In the genomic region with DNA sequence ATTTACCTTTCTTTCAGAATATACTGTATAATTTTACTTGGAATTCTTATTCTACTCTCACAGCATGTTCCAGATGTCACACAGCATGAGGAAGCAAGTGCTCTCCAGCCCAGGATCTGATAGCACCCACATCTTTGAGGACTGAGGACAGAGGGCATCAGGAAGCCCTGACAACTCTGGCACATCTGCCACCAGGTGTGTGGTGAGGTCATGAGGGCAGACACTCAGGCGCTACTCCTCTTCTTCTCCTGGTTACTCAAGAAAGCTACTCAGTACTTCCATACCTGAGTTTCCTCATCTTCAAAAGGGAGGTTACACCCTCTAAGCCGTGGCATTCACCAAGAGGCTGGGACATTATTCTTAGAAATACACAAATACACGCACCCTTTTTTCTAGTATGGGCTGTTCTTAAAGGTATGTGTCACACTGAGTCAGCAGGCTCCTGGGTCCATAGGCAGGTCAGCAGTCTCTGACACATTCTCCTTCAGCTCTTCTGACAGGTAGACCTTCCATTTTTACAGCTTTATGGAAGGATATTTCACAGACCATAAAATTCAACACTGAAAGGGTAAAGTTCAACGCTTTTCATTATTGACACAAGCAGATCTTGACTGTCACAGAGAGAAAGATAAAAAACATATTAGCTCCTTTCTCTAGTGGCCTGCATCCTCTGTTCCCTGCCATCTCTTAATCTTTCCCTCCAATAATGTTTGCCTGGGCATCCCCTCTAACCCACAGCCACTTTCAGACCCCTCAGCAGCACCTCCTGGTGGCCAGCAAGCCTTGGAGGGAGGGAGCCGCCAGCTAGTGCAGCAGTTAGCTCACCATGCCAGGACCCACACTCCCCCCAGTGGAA, we compare ENCODE assay signal across 8 cellular contexts.
DNase-seq lines count a peak whose midpoint lies in the region; ATAC-seq and TF ChIP-seq lines count a peak whose summit lies in the region.

No MANE protein-coding gene starts in this region.

- H3K4me3 ChIP-seq in NT2/D1 (ENCODE audit: insufficient read length, low read depth), result no peak overlapping the region
- H3K4me3 ChIP-seq in astrocyte of the spinal cord (ENCODE audit: low read depth, low read length), result no peak overlapping the region

- TF ChIP-seq CTCF in GM13976 (IDR thresholded peaks at IDR 0.05; ENCODE audit: borderline replicate concordance, control extremely low read depth, extremely low read depth, insufficient read depth, missing control alignments), result peak; percentile 5
- TF ChIP-seq CTCF in astrocyte of the spinal cord (IDR thresholded peaks at IDR 0.05; ENCODE audit: low read depth, low read length), result peak; percentile 94

- in situ Hi-C loops in GM13976 (cut with MboI; ENCODE audit: low sequenced_read_pairs, unreplicated experiment), result no loop called here
- in situ Hi-C loops in astrocyte of the spinal cord (cut with HindIII; ENCODE audit: low sequenced_read_pairs), result no loop called here

- peak; percentile 42 for DNase-seq in 8988T
- DNase-seq in GM13976 (ENCODE audit: low spot score), result no peak
- DNase-seq in NT2/D1 (ENCODE audit: low read depth, low spot score), result peak; percentile 74
- DNase-seq in astrocyte of the spinal cord (ENCODE audit: low read depth, low spot score), result peak; percentile 83
- DNase-seq in hepatic stellate cell (ENCODE audit: low spot score), result peak; percentile 76
- DNase-seq in stimulated activated CD4-positive, alpha-beta T cell treated with anti-CD3 and anti-CD28 coated beads, Interleukin-15, amount 100 ng/mL, for 24 hours, result peak; percentile 63

- no peaks in the 10 kb centered on the region for H3K9me3 ChIP-seq in NT2/D1 (ENCODE audit: insufficient read depth, low read length)

- H3K9ac ChIP-seq in NT2/D1 (ENCODE audit: insufficient read length, low read depth), result no peak overlapping the region

- peaks cover 5% of the 10 kb centered on the region for H3K4me1 ChIP-seq in NT2/D1 (ENCODE audit: insufficient read depth, insufficient read length)

- no peaks in the 10 kb centered on the region for H3K36me3 ChIP-seq in NT2/D1 (ENCODE audit: insufficient read depth, insufficient read length, low read length)

- ATAC-seq in GM21576 (IDR thresholded peaks at IDR 0.05; ENCODE audit: unreplicated experiment) (no peak), HG03196 (IDR thresholded peaks at IDR 0.05; ENCODE audit: unreplicated experiment) (no peak)

- H3K27me3 ChIP-seq in NT2/D1 (ENCODE audit: insufficient read depth, insufficient read length), result no peaks in the 10 kb centered on the region
